In the genomic region with DNA sequence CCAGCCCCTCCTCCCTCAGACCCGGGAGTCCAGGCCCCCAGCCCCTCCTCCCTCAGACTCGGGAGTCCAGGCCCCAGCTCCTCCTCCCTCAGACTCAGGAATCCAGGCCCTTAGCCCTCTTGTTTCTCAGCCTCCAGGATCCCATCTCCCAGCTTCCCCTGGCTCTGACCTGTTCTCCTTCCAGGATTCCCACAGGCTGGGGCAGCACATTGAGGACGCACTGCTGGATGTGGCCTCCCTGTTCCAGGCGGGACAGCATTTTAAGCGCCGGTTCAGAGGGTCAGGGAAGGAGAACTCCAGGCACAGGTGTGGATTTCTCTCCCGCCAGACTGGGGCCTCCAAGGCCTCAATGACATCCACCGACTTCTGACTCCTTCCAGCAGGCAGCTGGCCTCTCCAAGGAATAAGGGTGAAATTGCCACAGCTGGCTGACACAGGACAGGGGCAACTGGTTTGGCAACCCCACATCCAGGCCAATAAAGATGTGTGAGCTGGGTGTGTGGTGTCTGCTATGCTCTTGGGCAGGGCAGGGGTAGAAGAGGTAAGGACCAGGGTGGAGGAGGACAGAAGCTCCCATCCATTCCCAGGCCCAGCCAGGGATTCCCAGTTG, we compare ENCODE assay signal across 17 cellular contexts. TPM values are rescaled to one million over a fixed set of nuclear protein-coding genes. Genes with fewer than 3 reads are reported as not detected.
DNase-seq lines count a peak whose midpoint lies in the region; TF ChIP-seq lines count a peak whose summit lies in the region.
"Had no signal": no experiment of that assay in that cellular context is flagged by ENCODE, and none has a peak within 500 bp of the region (broad histone marks: within the 10 kb centered on the region; RNA-seq: fewer than 3 reads in every experiment).

No MANE protein-coding gene starts in this region.

- intact Hi-C loops in PC-9 (cut with micrococcal nuclease; ENCODE audit: unreplicated experiment) (no loop called here), esophagus squamous epithelium (cut with DNase I) (no loop called here)

- CTCF ChIA-PET in PC-9 (lab: Charles Lee) = interaction anchor here (0.5 kb wide), 1 partner anchor 184 kb away, joined by 9 read pairs; no protein-coding TSS in a partner anchor

- H3F3A ChIP-seq in PC-9 (ENCODE audit: insufficient read depth, low read depth) = peaks cover 23% of the 10 kb centered on the region

- H3K9me3 ChIP-seq in PC-9 (ENCODE audit: insufficient read depth, low read depth) (no peaks in the 10 kb centered on the region), esophagus squamous epithelium (no peaks in the 10 kb centered on the region), suprapubic skin (no peaks in the 10 kb centered on the region)
- H3K9me3 ChIP-seq: pancreas, transverse colon had no signal

- DNase-seq in PC-9 = peak; percentile 65 to 82
- no peak for DNase-seq in esophagus squamous epithelium (lab: John Stamatoyannopoulos, UW)
- no peak for DNase-seq in suprapubic skin (ENCODE audit: low spot score in 2 of 2)
- DNase-seq in NCI-H2081 (lab: John Stamatoyannopoulos, UW) = no peak
- no peak for DNase-seq in NCI-H2227 treated with DMSO at 0.1 percent for 48 hours (lab: John Stamatoyannopoulos, UW)
- DNase-seq: activated CD4-positive, alpha-beta T cell treated with anti-CD3 and anti-CD28 coated beads for 4 hours; activated naive CD8-positive, alpha-beta T cell treated with anti-CD3 and anti-CD28 coated beads, Interleukin-2, amount 50 U/mL, for 24 hours; brain microvascular endothelial cell; foreskin melanocyte; hypothalamus; KG1; naive B cell; NCI-H187; NCI-H446 treated with DMSO at 0.1 percent for 48 hours; pancreas; transverse colon had no signal

- 73% methylated on average over 3 of the region's 8 CpGs; no CpG with 5 or more reads in 1 of the 2 donors for WGBS in esophagus squamous epithelium, 2 donors
- 61% methylated on average over 5 of the region's 8 CpGs for WGBS in suprapubic skin

- H4K20me1 ChIP-seq in PC-9 (ENCODE audit: insufficient read depth) = no peaks in the 10 kb centered on the region

- TF ChIP-seq EP300 in suprapubic skin (IDR thresholded peaks at IDR 0.05) = no peak

- POLR2A ChIA-PET in PC-9 (lab: Charles Lee; ENCODE audit: unreplicated experiment) = interaction anchor here (0.5 to 0.7 kb wide), 3 partner anchors 17 to 447 kb away, joined by 3 to 15 read pairs (median 5); no protein-coding TSS in a partner anchor

- H3K27me3 ChIP-seq in PC-9 (ENCODE audit: insufficient read depth, low read depth) (no peaks in the 10 kb centered on the region), esophagus squamous epithelium (no peaks in the 10 kb centered on the region), suprapubic skin (no peaks in the 10 kb centered on the region)
- H3K27me3 ChIP-seq: brain microvascular endothelial cell, pancreas, transverse colon had no signal

- H3K4me1 ChIP-seq in PC-9 (replicated peaks; ENCODE audit: insufficient read depth) = peaks cover 24% of the 10 kb centered on the region
- peaks cover 0 to 26% (median 4%) of the 10 kb centered on the region in 3 donors for H3K4me1 ChIP-seq in esophagus squamous epithelium
- peaks cover 11% of the 10 kb centered on the region for H3K4me1 ChIP-seq in suprapubic skin
- H3K4me1 ChIP-seq: pancreas, transverse colon had no signal

- H3K4me3 ChIP-seq in PC-9 (no peak overlapping the region), esophagus squamous epithelium (peak overlapping the region in 2 of 4 donors; percentile 1 to 13), suprapubic skin (no peak overlapping the region)
- H3K4me3 ChIP-seq: coronary artery, pancreas, transverse colon had no signal

- H3K9me2 ChIP-seq in PC-9 (ENCODE audit: insufficient read depth) = no peaks in the 10 kb centered on the region

- BruUV-seq in PC-9 (replicated peaks; lab: Mats Ljungman, UMichigan) = no TSS peak

- H3K79me2 ChIP-seq in PC-9 (ENCODE audit: low read depth) = no peaks in the 10 kb centered on the region

- H3K36me3 ChIP-seq in PC-9 (ENCODE audit: low read depth) (no peaks in the 10 kb centered on the region), esophagus squamous epithelium (no peaks in the 10 kb centered on the region), suprapubic skin (no peaks in the 10 kb centered on the region)
- H3K36me3 ChIP-seq: brain microvascular endothelial cell, pancreas, transverse colon had no signal

- H3K27ac ChIP-seq in PC-9 = no peak overlapping the region
- H3K27ac ChIP-seq in esophagus squamous epithelium = peak overlapping the region in 3 of 4 donors; percentile 47 to 74 (median 65)
- peak overlapping the region; percentile 15 for H3K27ac ChIP-seq in suprapubic skin
- H3K27ac ChIP-seq: brain microvascular endothelial cell, coronary artery, pancreas, transverse colon had no signal

- H3K4me2 ChIP-seq in PC-9 = peak overlapping the region; percentile 56

- TF ChIP-seq CTCF in PC-9 (conservative IDR thresholded peaks at IDR 0.05) (no peak), esophagus squamous epithelium (IDR thresholded peaks at IDR 0.05) (no peak), suprapubic skin (IDR thresholded peaks at IDR 0.05) (no peak)

- no peak overlapping the region for H2AFZ ChIP-seq in PC-9

- no peak for TF ChIP-seq POLR2A in esophagus squamous epithelium (IDR thresholded peaks at IDR 0.05)
- TF ChIP-seq POLR2A in suprapubic skin (IDR thresholded peaks at IDR 0.05) = no peak

RNA-seq across cellular contexts. Expression of gene CPT1C, which starts 22.4 kb away (rescaled TPM):
- 1.7 and 2.1 TPM in 2 replicates for total RNA-seq in PC-9 (2021)
- total RNA-seq in esophagus squamous epithelium = 1 to 10 TPM in 2 of 4 donors, under 1 TPM in 2; 0.48 to 4.8 (median 1.1) TPM
- total RNA-seq in suprapubic skin = 1 to 10 TPM in 1 of 4 donors, under 1 TPM in 3; 0.57 to 1.2 (median 0.92) TPM

RNA-seq across cellular contexts. Expression of gene ADM5, which starts 23.9 kb away (rescaled TPM):
- total RNA-seq in PC-9 (2021) = 9.5 and 14.2 TPM in 2 replicates
- total RNA-seq in esophagus squamous epithelium = 1 to 10 TPM in 3 of 4 donors, under 1 TPM in 1; 0.91 to 2.8 (median 1.8) TPM
- 1 to 10 TPM; 1.8 to 7.6 (median 4.1) TPM for total RNA-seq in suprapubic skin

RNA-seq across cellular contexts. Expression of gene PRMT1, which starts 36.3 kb away (rescaled TPM):
- 228 and 261 TPM in 2 replicates for total RNA-seq in PC-9 (2021)
- total RNA-seq in esophagus squamous epithelium = 100 to 1,000 TPM in 3 of 4 donors, 10 to 100 TPM in 1; 86.1 to 206 (median 182) TPM
- total RNA-seq in suprapubic skin = 100 to 1,000 TPM; 101 to 142 (median 112) TPM

RNA-seq across cellular contexts. Expression of gene BCL2L12, which starts 47.6 kb away (rescaled TPM):
- 80.3 and 84.8 TPM in 2 replicates for total RNA-seq in PC-9 (2021)
- 10 to 100 TPM in 1 of 4 donors, 1 to 10 TPM in 3; 4.4 to 12.9 (median 5.8) TPM for total RNA-seq in esophagus squamous epithelium
- 10 to 100 TPM in 1 of 4 donors, 1 to 10 TPM in 3; 3.1 to 28.0 (median 7.5) TPM for total RNA-seq in suprapubic skin

RNA-seq across cellular contexts. Expression of gene IRF3, which starts 47.7 kb away (rescaled TPM):
- total RNA-seq in PC-9 (2021) = 181 and 220 TPM in 2 replicates
- total RNA-seq in esophagus squamous epithelium = 10 to 100 TPM; 33.5 to 69.1 (median 49.4) TPM
- total RNA-seq in suprapubic skin = 100 to 1,000 TPM in 1 of 4 donors, 10 to 100 TPM in 3; 61.3 to 164 (median 81.0) TPM

Comparison
In these comparisons a context has a peak if more than half of its experiments do, and no peak if none do; other contexts are left out.
1. DNase-seq: peak in PC-9 (2 of 2); none in esophagus squamous epithelium (single experiment), suprapubic skin (0 of 2), NCI-H2081 (0 of 2) and NCI-H2227 treated with DMSO at 0.1 percent for 48 hours (single experiment).